ENCODE assay signal across 10 cellular contexts in the genomic region with DNA sequence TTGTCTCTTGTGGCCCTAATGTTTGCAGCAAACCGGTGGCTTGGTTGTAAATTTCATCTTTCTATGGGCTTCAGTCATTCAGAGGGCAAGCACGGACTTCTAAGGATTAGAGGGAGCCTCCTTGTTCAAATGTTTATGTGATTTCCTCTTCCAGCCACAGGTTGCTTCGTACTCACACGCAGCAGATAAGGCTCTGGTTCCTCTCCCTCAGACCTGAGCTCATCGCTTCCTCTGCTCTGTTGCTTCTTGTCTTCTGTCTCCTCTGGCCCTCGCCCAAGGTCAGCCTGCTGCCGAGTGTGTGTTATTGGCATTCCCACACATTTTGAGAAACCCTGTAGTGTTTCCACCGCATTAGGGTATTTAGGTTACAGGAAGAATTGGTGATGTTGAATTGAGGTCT. TPM values are rescaled to one million over a fixed set of nuclear protein-coding genes. Genes with fewer than 3 reads are reported as not detected.
A peak's percentile ranks its signal among the peaks of the same experiment; 100 is the strongest.
DNase-seq lines count a peak whose midpoint lies in the region; ATAC-seq, FAIRE-seq and TF ChIP-seq lines count a peak whose summit lies in the region.
"Had no signal": no experiment of that assay in that cellular context is flagged by ENCODE, and none has a peak within 500 bp of the region (broad histone marks: within the 10 kb centered on the region; RNA-seq: fewer than 3 reads in every experiment).

No MANE protein-coding gene starts in this region.

- H3K4me1 ChIP-seq in RWPE2 (ENCODE audit: insufficient read depth, poor library complexity, severe bottlenecking) (peaks cover 28% of the 10 kb centered on the region), spleen (no peaks in the 10 kb centered on the region)

- peak overlapping the region; percentile 21 for H3K27ac Mint-ChIP-seq in progenitor cell of endocrine pancreas

- 60 to 66% (median 63%) methylated on average over 8 of the region's 8 CpGs for WGBS in spleen, 5 donors

- H3K27me3 ChIP-seq in RWPE2 (ENCODE audit: insufficient read depth, poor library complexity, severe bottlenecking) (no peaks in the 10 kb centered on the region), bronchial epithelial cell (ENCODE audit: control insufficient read depth, insufficient read depth, low read length) (no peaks in the 10 kb centered on the region), spleen (replicated peaks in 1 of 7) (no peaks in the 10 kb centered on the region)

- H3K4me3 Mint-ChIP-seq in progenitor cell of endocrine pancreas (ENCODE audit: low read depth) = no peak overlapping the region

- peaks cover 5% of the 10 kb centered on the region for H3K27me3 Mint-ChIP-seq in progenitor cell of endocrine pancreas

- POLR2A ChIA-PET in HEK293T (lab: Yijun Ruan, JAX) = no interaction called here

- peak; percentile 60 for DNase-seq in HT1080 (ENCODE audit: low read depth)
- DNase-seq in RWPE2 (ENCODE audit: low spot score) = peak; percentile 85
- DNase-seq in bronchial epithelial cell (ENCODE audit: low read depth) = peak; percentile 85
- DNase-seq in progenitor cell of endocrine pancreas (ENCODE audit: low spot score, unreplicated experiment) = no peak
- DNase-seq in cardiac septum (ENCODE audit: low spot score) = no peak
- DNase-seq in HEK293T (ENCODE audit: extremely low spot score) = no peak
- no peak for DNase-seq in spleen
- DNase-seq in stimulated activated naive CD4-positive, alpha-beta T cell (lab: John Stamatoyannopoulos, UW) = no peak
- DNase-seq: hypothalamus, NCI-H187 had no signal

- H3K4me3 ChIP-seq in RWPE2 (ENCODE audit: severe bottlenecking) (no peak overlapping the region), bronchial epithelial cell (ENCODE audit: low read depth, low read length) (no peak overlapping the region), spleen (no peak overlapping the region)

- no peak for TF ChIP-seq CTCF in RWPE2 (IDR thresholded peaks at IDR 0.05; ENCODE audit: poor library complexity, severe bottlenecking)
- TF ChIP-seq CTCF in bronchial epithelial cell (IDR thresholded peaks at IDR 0.05; ENCODE audit: insufficient read depth, low read length, severe bottlenecking) = no peak
- TF ChIP-seq CTCF in progenitor cell of endocrine pancreas (IDR thresholded peaks at IDR 0.05; ENCODE audit: unreplicated experiment) = no peak
- TF ChIP-seq CTCF in spleen (IDR thresholded peaks at IDR 0.05 in 8 of 11, conservative IDR thresholded peaks at IDR 0.05 in 3 of 11) = no peak

- no peaks in the 10 kb centered on the region for H3K36me3 Mint-ChIP-seq in progenitor cell of endocrine pancreas (ENCODE audit: insufficient read depth)

- intact Hi-C loops in cardiac septum (cut with DNase I) = no loop called here
- intact Hi-C loops in spleen (cut with DNase I; ENCODE audit: low total_unique reads) = no loop called here

- ATAC-seq in RWPE2 (ENCODE audit: low read depth) = peak; percentile 68

- CTCF ChIA-PET in HEK293T (lab: Yijun Ruan, JAX) = no interaction called here

- H3K36me3 ChIP-seq in RWPE2 (ENCODE audit: low read depth) (no peaks in the 10 kb centered on the region), bronchial epithelial cell (ENCODE audit: control insufficient read depth, insufficient read depth, low read length) (no peaks in the 10 kb centered on the region), spleen (no peaks in the 10 kb centered on the region)

- no peaks in the 10 kb centered on the region for H3K4me1 Mint-ChIP-seq in progenitor cell of endocrine pancreas (ENCODE audit: low read depth)

- H3K9me3 Mint-ChIP-seq in progenitor cell of endocrine pancreas (ENCODE audit: low read depth) = peaks cover 5% of the 10 kb centered on the region

- H3K27ac ChIP-seq in RWPE2 (ENCODE audit: poor library complexity, severe bottlenecking) = peak overlapping the region; percentile 96
- no peak overlapping the region for H3K27ac ChIP-seq in spleen

- no peak for TF ChIP-seq POLR2A in spleen (IDR thresholded peaks at IDR 0.05)

- FAIRE-seq in bronchial epithelial cell (lab: Jason Lieb, UNC) = peak; percentile 96

- H3K9me3 ChIP-seq in RWPE2 (ENCODE audit: severe bottlenecking) (no peaks in the 10 kb centered on the region), spleen (no peaks in the 10 kb centered on the region)

TF ChIP-seq in HEK293T, 16 proteins besides CTCF, POLR2A, EP300 and RAD21:
- TF ChIP-seq SUZ12 (IDR thresholded peaks at IDR 0.05) (no peak), L3MBTL2 (conservative IDR thresholded peaks at IDR 0.05) (no peak), ARNT (IDR thresholded peaks at IDR 0.05) (no peak), CTBP1 (IDR thresholded peaks at IDR 0.05; ENCODE audit: borderline replicate concordance) (no peak), HDGF (IDR thresholded peaks at IDR 0.05; ENCODE audit: borderline replicate concordance) (no peak), NFRKB (IDR thresholded peaks at IDR 0.05) (no peak), SP1 (IDR thresholded peaks at IDR 0.05) (no peak), LEF1 (IDR thresholded peaks at IDR 0.05; ENCODE audit: borderline replicate concordance) (no peak), ZNF384 (IDR thresholded peaks at IDR 0.05) (no peak), FOXA1 (IDR thresholded peaks at IDR 0.05) (no peak), TARDBP (IDR thresholded peaks at IDR 0.05) (no peak), FOXM1 (IDR thresholded peaks at IDR 0.05; ENCODE audit: borderline replicate concordance) (no peak), ELF4 (IDR thresholded peaks at IDR 0.05) (no peak), BHLHE40 (IDR thresholded peaks at IDR 0.05; ENCODE audit: borderline replicate concordance) (no peak), FOXK2 (IDR thresholded peaks at IDR 0.05) (no peak)
- TF ChIP-seq, protein P1, sequence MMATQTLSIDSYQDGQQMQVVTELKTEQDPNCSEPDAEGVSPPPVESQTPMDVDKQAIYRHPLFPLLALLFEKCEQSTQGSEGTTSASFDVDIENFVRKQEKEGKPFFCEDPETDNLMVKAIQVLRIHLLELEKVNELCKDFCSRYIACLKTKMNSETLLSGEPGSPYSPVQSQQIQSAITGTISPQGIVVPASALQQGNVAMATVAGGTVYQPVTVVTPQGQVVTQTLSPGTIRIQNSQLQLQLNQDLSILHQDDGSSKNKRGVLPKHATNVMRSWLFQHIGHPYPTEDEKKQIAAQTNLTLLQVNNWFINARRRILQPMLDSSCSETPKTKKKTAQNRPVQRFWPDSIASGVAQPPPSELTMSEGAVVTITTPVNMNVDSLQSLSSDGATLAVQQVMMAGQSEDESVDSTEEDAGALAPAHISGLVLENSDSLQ (IDR thresholded peaks at IDR 0.05) = no peak

RNA-seq across cellular contexts. Expression of a gene that starts 44.0 kb away (rescaled TPM):
- total RNA-seq in HT1080 (2014; rRNA removed; shearing (Covaris generic)) = 353 and 399 TPM in 2 replicates
- polyA plus RNA-seq in HT1080 (2015; cell fraction: cytosol; rRNA removed) = 516 and 540 TPM in 2 replicates
- polyA plus RNA-seq in HT1080 (2015; cell fraction: nucleus; rRNA removed) = 279 and 297 TPM in 2 replicates
- total RNA-seq in bronchial epithelial cell = 610 and 649 TPM in 2 replicates
- 187 and 193 TPM in 2 replicates for total RNA-seq in progenitor cell of endocrine pancreas
- 228 TPM for total RNA-seq in cardiac septum
- 100 to 1,000 TPM; 176 to 254 (median 199) TPM for total RNA-seq in spleen
- polyA plus RNA-seq in spleen = 100 to 1,000 TPM; 290 to 371 (median 360) TPM

RNA-seq across cellular contexts. Expression of a gene that starts 58.3 kb away (rescaled TPM):
- 521 and 591 TPM in 2 replicates for total RNA-seq in HT1080 (2014; rRNA removed; shearing (Covaris generic))
- 378 and 405 TPM in 2 replicates for polyA plus RNA-seq in HT1080 (2015; cell fraction: cytosol; rRNA removed)
- polyA plus RNA-seq in HT1080 (2015; cell fraction: nucleus; rRNA removed) = 254 and 260 TPM in 2 replicates
- 702 and 937 TPM in 2 replicates for total RNA-seq in bronchial epithelial cell
- 236 and 256 TPM in 2 replicates for total RNA-seq in progenitor cell of endocrine pancreas
- total RNA-seq in cardiac septum = 4,186 TPM
- total RNA-seq in spleen = 100 to 1,000 TPM; 442 to 675 (median 581) TPM
- 100 to 1,000 TPM; 422 to 675 (median 592) TPM for polyA plus RNA-seq in spleen

Comparison
In these comparisons a context has a peak if more than half of its experiments do, and no peak if none do; other contexts are left out.
1. DNase-seq: peak in HT1080 (single experiment), RWPE2 (single experiment) and bronchial epithelial cell (single experiment); none in progenitor cell of endocrine pancreas (single experiment), cardiac septum (single experiment), HEK293T (single experiment), spleen (single experiment) and stimulated activated naive CD4-positive, alpha-beta T cell (0 of 6).